8 cellular contexts compared by ENCODE assay signal in the genomic region with DNA sequence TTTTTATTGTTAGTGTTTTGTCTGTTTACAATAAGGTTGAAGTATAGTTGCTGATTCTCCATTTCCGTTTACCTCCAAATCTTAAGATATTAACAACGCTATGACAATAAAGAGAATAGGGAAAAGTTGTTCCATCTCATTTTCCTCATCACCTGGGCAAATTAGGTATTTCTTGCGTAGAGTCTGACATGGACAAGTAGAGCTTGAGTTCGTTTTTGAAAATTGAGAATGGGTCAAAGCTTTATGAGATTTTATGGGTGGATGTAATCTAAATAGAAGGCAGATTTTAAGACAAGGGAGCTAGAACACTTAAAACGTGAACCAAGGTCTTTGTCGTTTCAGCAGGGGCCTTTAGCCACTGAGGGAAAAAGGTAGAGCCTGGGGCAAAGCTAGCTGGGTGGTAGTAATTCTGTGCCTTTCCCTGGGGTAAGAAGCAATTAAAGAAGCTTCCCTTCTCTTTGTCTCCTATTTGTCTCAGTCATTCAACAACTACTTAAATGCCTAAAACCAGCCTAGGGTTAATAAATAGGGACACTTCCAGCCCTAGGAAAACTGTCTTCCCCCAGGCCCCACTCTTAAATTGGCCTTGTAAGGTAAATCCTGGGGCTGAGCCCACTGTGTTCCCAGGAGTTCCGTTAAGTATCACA. TPM values are rescaled to one million over a fixed set of nuclear protein-coding genes. Genes with fewer than 3 reads are reported as not detected.
DNase-seq lines count a peak whose midpoint lies in the region; ATAC-seq and TF ChIP-seq lines count a peak whose summit lies in the region.

No MANE protein-coding gene starts in this region.

- H3K9me3 ChIP-seq in A673 (ENCODE audit: low read depth, low read length, poor library complexity, severe bottlenecking) (no peaks in the 10 kb centered on the region), mucosa of rectum (ENCODE audit: control insufficient read depth in 2 of 2, low read length in 2 of 2) (peaks cover 0 to 3% of the 10 kb centered on the region in 2 donors)

- intact Hi-C loops in A673 (cut with micrococcal nuclease; ENCODE audit: unreplicated experiment) = no loop called here

- H3K27me3 ChIP-seq in A673 (replicated peaks; ENCODE audit: insufficient read depth, low read depth, low read length, poor library complexity) (no peaks in the 10 kb centered on the region), brain microvascular endothelial cell (replicated peaks) (no peaks in the 10 kb centered on the region), mucosa of rectum (ENCODE audit: control insufficient read depth in 2 of 2, insufficient read depth in 2 of 2, low read length in 2 of 2) (no peaks in the 10 kb centered on the region)

- POLR2A ChIA-PET in A673 (lab: Charles Lee; ENCODE audit: low non-redundant PET) = no interaction called here

- TSS peak; percentile 98 for BruUV-seq in A673 (replicated peaks; lab: Mats Ljungman, UMichigan)

- ATAC-seq in GM21423 (IDR thresholded peaks at IDR 0.05; ENCODE audit: unreplicated experiment) = no peak

- H3K9ac ChIP-seq in mucosa of rectum (ENCODE audit: low read depth in 1 of 2, low read length in 2 of 2) = peak overlapping the region; percentile 97

- H3K4me1 ChIP-seq in A673 (ENCODE audit: insufficient read depth, low read length, poor library complexity, severe bottlenecking) (no peaks in the 10 kb centered on the region), mucosa of rectum (ENCODE audit: control insufficient read depth in 2 of 2, insufficient read depth in 2 of 2, low read length in 2 of 2) (peaks cover 5 to 10% of the 10 kb centered on the region in 2 donors)

- DNase-seq in A673 (ENCODE audit: low spot score) (no peak), HFF-Myc (ENCODE audit: extremely low read depth, low read depth) (no peak), brain microvascular endothelial cell (no peak), retina (no peak), D341Med (ENCODE audit: low spot score) (no peak)
- DNase-seq in activated CD4-positive, alpha-beta T cell treated with anti-CD3 and anti-CD28 coated beads for 1 hour = no peak

- peak overlapping the region; percentile 92 for H3K4me3 ChIP-seq in A673 (ENCODE audit: low read depth, low read length, poor library complexity, severe bottlenecking)
- H3K4me3 ChIP-seq in HFF-Myc (replicated peaks; ENCODE audit: low read depth, low read length) = peak overlapping the region; percentile 89
- peak overlapping the region; percentile 97 for H3K4me3 ChIP-seq in brain microvascular endothelial cell (ENCODE audit: low read depth, low read length)
- peak overlapping the region; percentile 97 for H3K4me3 ChIP-seq in mucosa of rectum (ENCODE audit: low read length in 2 of 2)

- no peaks in the 10 kb centered on the region for H3K36me3 ChIP-seq in A673 (ENCODE audit: insufficient read depth, low read length, poor library complexity, severe bottlenecking)
- no peaks in the 10 kb centered on the region for H3K36me3 ChIP-seq in brain microvascular endothelial cell (replicated peaks)
- H3K36me3 ChIP-seq in mucosa of rectum (ENCODE audit: control insufficient read depth in 2 of 2, insufficient read depth in 2 of 2, low read length in 2 of 2) = no peaks in the 10 kb centered on the region

- in situ Hi-C loops in brain microvascular endothelial cell (cut with HindIII; ENCODE audit: low pct_ligation_motif_present, low sequenced_read_pairs) = no loop called here

- peak overlapping the region; percentile 97 for H3K27ac ChIP-seq in A673 (ENCODE audit: low read depth, low read length, poor library complexity, severe bottlenecking)
- H3K27ac ChIP-seq in brain microvascular endothelial cell = peak overlapping the region; percentile 89
- peak overlapping the region; percentile 96 to 99 for H3K27ac ChIP-seq in mucosa of rectum (ENCODE audit: low read depth in 2 of 2, low read length in 2 of 2)

- CTCF ChIA-PET in A673 (lab: Charles Lee) = no interaction called here

- TF ChIP-seq CTCF in A673 (conservative IDR thresholded peaks at IDR 0.05; ENCODE audit: low read depth, low read length) = no peak
- no peak for TF ChIP-seq CTCF in HFF-Myc (IDR thresholded peaks at IDR 0.05; ENCODE audit: low read depth, low read length, missing control alignments)
- no peak for TF ChIP-seq CTCF in brain microvascular endothelial cell (IDR thresholded peaks at IDR 0.05; ENCODE audit: low read depth, low read length, missing control alignments)

RNA-seq across cellular contexts. Expression of a gene that starts 0.6 kb away (rescaled TPM):
- total RNA-seq in A673 (2021) = 9.1 and 10.0 TPM in 2 replicates

RNA-seq across cellular contexts. Expression of a gene that starts 53.9 kb away (rescaled TPM):
- total RNA-seq in A673 (2021) = 35.4 and 36.4 TPM in 2 replicates
